Comparison of ENCODE assay signal across 22 cellular contexts in genomic region chr15:58840048-58840447, GRCh38.
DNase-seq lines count a peak whose midpoint lies in the region; ATAC-seq and TF ChIP-seq lines count a peak whose summit lies in the region.
"Had no signal": no experiment of that assay in that cellular context is flagged by ENCODE, and none has a peak within 500 bp of the region (broad histone marks: within the 10 kb centered on the region; RNA-seq: fewer than 3 reads in every experiment).

No MANE protein-coding gene starts in this region.

- H3K23ac ChIP-seq in mesenchymal stem cell (ENCODE audit: low read length in 2 of 2): no peak overlapping the region

- no peak overlapping the region for H2BK12ac ChIP-seq in mesenchymal stem cell (ENCODE audit: low read length in 2 of 2)

- H3K9me3 ChIP-seq in mesenchymal stem cell (ENCODE audit: control insufficient read depth, low read length): no peaks in the 10 kb centered on the region
- H3K9me3 ChIP-seq: body of pancreas, gastroesophageal sphincter, prostate gland, upper lobe of right lung had no signal

- WGBS in mesenchymal stem cell: 76% methylated on average over 8 of the region's 8 CpGs

- no peak overlapping the region for H3K27ac ChIP-seq in mesenchymal stem cell (ENCODE audit: low read length, poor library complexity, severe bottlenecking)
- H3K27ac ChIP-seq: body of pancreas, gastroesophageal sphincter, HL-60, prostate gland, upper lobe of right lung had no signal

- peak; percentile 24 for DNase-seq in BJ (ENCODE audit: low read depth)
- peak; percentile 66 for DNase-seq in HT-29 (ENCODE audit: low spot score)
- DNase-seq in dermis blood vessel endothelial cell: peak; percentile 76
- peak; percentile 57 for DNase-seq in mesenchymal stem cell
- DNase-seq in activated gamma-delta T cell (lab: John Stamatoyannopoulos, UW): no peak
- DNase-seq: activated CD4-positive, alpha-beta T cell treated with anti-CD3 and anti-CD28 coated beads, Interleukin-2, amount 10 ng/mL, durations not matched to agents 7 days and 5 days; activated T-cell treated with anti-CD3 and anti-CD28 coated beads, Interleukin-2, amount 50 U/mL, for 24 hours; body of pancreas; effector CD4-positive, alpha-beta T cell; hippocampal formation; NCI-H1694; SHP77; stimulated activated CD4-positive, alpha-beta T cell treated with anti-CD3 and anti-CD28 coated beads, Interleukin-15, amount 100 ng/mL, for 24 hours; stimulated activated naive B cell treated with anti-CD40 and anti-IgM and Interleukin-4, amounts not matched to agents 10 μg/mL and 1 μg/mL and 100 μg/mL, for 72 hours; T1000; upper lobe of right lung had no signal

- peaks cover 2% of the 10 kb centered on the region for H3K79me1 ChIP-seq in mesenchymal stem cell (replicated peaks; ENCODE audit: low read length, poor library complexity, severe bottlenecking)

- H2AK5ac ChIP-seq in mesenchymal stem cell (ENCODE audit: low read length, severe bottlenecking): no peak overlapping the region

- no peak overlapping the region for H3K4me2 ChIP-seq in mesenchymal stem cell (ENCODE audit: low read length, poor library complexity, severe bottlenecking)

- H3K36me3 ChIP-seq in BJ (ENCODE audit: control insufficient read depth, insufficient read depth, low read length): peaks cover 1% of the 10 kb centered on the region; the same call in 1 of the 2 replicates
- peaks cover 3 to 12% of the 10 kb centered on the region in 2 experiments for H3K36me3 ChIP-seq in mesenchymal stem cell (ENCODE audit: control insufficient read depth in 1 of 2, insufficient read depth in 2 of 2, low read depth in 1 of 2, low read length in 2 of 2)
- H3K36me3 ChIP-seq: prostate gland had no signal

- H2BK5ac ChIP-seq in mesenchymal stem cell (ENCODE audit: low read depth, low read length, poor library complexity, severe bottlenecking): no peak overlapping the region

- H3K14ac ChIP-seq in mesenchymal stem cell (ENCODE audit: low read length in 2 of 2): no peak overlapping the region

- H3K4me3 ChIP-seq in BJ (ENCODE audit: low read depth, low read length) (no peak overlapping the region), mesenchymal stem cell (ENCODE audit: insufficient read depth in 1 of 2, low read depth in 1 of 2, low read length in 2 of 2) (no peak overlapping the region)
- H3K4me3 ChIP-seq: body of pancreas, gastroesophageal sphincter, prostate gland, upper lobe of right lung had no signal

- POLR2A ChIA-PET in BJ (lab: Charles Lee): no interaction called here

- H2BK120ac ChIP-seq in mesenchymal stem cell (ENCODE audit: low read depth, low read length): no peak overlapping the region

- H3K27me3 ChIP-seq in BJ (ENCODE audit: control insufficient read depth, insufficient read depth, low read length) (no peaks in the 10 kb centered on the region), mesenchymal stem cell (ENCODE audit: control insufficient read depth in 1 of 2, insufficient read depth in 1 of 2, low read length in 2 of 2) (no peaks in the 10 kb centered on the region)
- H3K27me3 ChIP-seq: body of pancreas, gastroesophageal sphincter, upper lobe of right lung had no signal

- no peak overlapping the region for H2AFZ ChIP-seq in mesenchymal stem cell (ENCODE audit: low read depth, low read length)

- no peak overlapping the region for H3K9ac ChIP-seq in mesenchymal stem cell (ENCODE audit: low read length)

- ATAC-seq in HG03196 (IDR thresholded peaks at IDR 0.05; ENCODE audit: unreplicated experiment) (no peak), GM21737 (IDR thresholded peaks at IDR 0.05; ENCODE audit: unreplicated experiment) (no peak), HG02973 (IDR thresholded peaks at IDR 0.05; ENCODE audit: unreplicated experiment) (no peak)
- ATAC-seq: gastroesophageal sphincter, upper lobe of right lung had no signal

- H3K4ac ChIP-seq in mesenchymal stem cell (ENCODE audit: low read depth in 1 of 2, low read length in 2 of 2): no peak overlapping the region

- no peak for TF ChIP-seq CTCF in BJ (IDR thresholded peaks at IDR 0.05; ENCODE audit: insufficient read depth, low read depth, low read length)

- CTCF ChIA-PET in BJ (lab: Yijun Ruan, JAX): interaction anchor here (1.2 kb wide), 1 partner anchor 11 kb away, joined by 3 read pairs; no protein-coding TSS in a partner anchor

- no peak overlapping the region for H3K18ac ChIP-seq in mesenchymal stem cell (ENCODE audit: low read depth in 1 of 2, low read length in 2 of 2)

- H3K4me1 ChIP-seq in mesenchymal stem cell (ENCODE audit: control insufficient read depth, insufficient read depth, low read depth, low read length): no peaks in the 10 kb centered on the region
- H3K4me1 ChIP-seq: body of pancreas, gastroesophageal sphincter, prostate gland, upper lobe of right lung had no signal

- no peak overlapping the region for H4K91ac ChIP-seq in mesenchymal stem cell (ENCODE audit: low read length)

- no peak overlapping the region for H2BK15ac ChIP-seq in mesenchymal stem cell (ENCODE audit: low read depth, poor library complexity, severe bottlenecking)

- no peak overlapping the region for H4K8ac ChIP-seq in mesenchymal stem cell (ENCODE audit: low read length)
